ENCODE assay signal across 7 cellular contexts in the genomic region with DNA sequence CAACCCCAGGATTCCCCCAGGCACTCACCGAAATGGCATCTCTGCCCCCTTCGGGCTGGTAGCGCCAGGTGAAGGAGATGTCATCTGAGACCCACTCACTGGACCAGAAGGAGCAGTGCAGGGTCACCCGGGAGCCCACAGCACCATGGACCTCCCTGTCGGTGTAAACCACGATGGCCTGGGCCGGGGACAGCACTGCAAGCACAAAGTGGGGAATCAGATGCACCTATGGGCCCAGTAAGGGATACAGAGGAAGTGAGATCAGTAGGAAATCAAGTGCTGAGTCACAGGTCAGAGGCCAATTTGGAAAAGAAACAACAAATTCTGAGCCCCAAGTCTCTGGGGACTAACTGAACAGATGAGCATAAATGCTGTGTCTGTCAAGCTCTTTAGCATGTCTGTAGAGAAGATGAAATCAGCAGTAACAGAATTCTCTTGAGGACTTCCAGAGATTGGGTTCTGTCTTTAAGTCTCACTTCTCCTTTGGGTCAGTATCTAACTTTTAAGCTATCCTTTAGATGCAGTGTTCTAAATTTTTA. TPM values are rescaled to one million over a fixed set of nuclear protein-coding genes. Genes with fewer than 3 reads are reported as not detected.
DNase-seq lines count a peak whose midpoint lies in the region; FAIRE-seq and TF ChIP-seq lines count a peak whose summit lies in the region.

No MANE protein-coding gene starts in this region.

- no peaks in the 10 kb centered on the region for H3K9me3 ChIP-seq in kidney (ENCODE audit: control insufficient read depth in 1 of 2, low read length in 2 of 2)

- peaks cover 0 to 5% of the 10 kb centered on the region in 2 donors for H3K4me1 ChIP-seq in kidney (ENCODE audit: control insufficient read depth in 1 of 2, insufficient read depth in 1 of 2, low read depth in 1 of 2, low read length in 2 of 2)

- TF ChIP-seq CTCF in kidney (IDR thresholded peaks at IDR 0.05; ENCODE audit: borderline replicate concordance, extremely low read depth, insufficient read depth) = no peak

- DNase-seq in GM12891 (ENCODE audit: insufficient read length, low spot score) (no peak), NCI-H69 (lab: John Stamatoyannopoulos, UW) (peak; percentile 76), pons (ENCODE audit: low spot score) (peak; percentile 20), NCI-H2196 (lab: John Stamatoyannopoulos, UW; ENCODE audit: unreplicated experiment) (no peak), kidney (no peak), COR-L47 (lab: John Stamatoyannopoulos, UW) (no peak)

- FAIRE-seq in GM12891 (lab: Jason Lieb, UNC) (no peak), kidney (lab: Jason Lieb, UNC) (no peak)

- H3K36me3 ChIP-seq in kidney (ENCODE audit: control insufficient read depth in 1 of 2, insufficient read depth in 2 of 2, low read length in 2 of 2) = no peaks in the 10 kb centered on the region

- H3K27ac ChIP-seq in cingulate gyrus (ENCODE audit: low read depth, low read length) = peak overlapping the region; percentile 47
- no peak overlapping the region for H3K27ac ChIP-seq in kidney (ENCODE audit: low read depth in 2 of 2, low read length in 2 of 2)

- H3K9ac ChIP-seq in kidney (ENCODE audit: low read length in 2 of 2) = no peak overlapping the region

- H3K4me3 ChIP-seq in kidney (ENCODE audit: low read length in 2 of 2) = no peak overlapping the region

- intact Hi-C loops in kidney (cut with DNase I) = no loop called here

- no peak for TF ChIP-seq POLR2A in GM12891 (IDR thresholded peaks at IDR 0.05; ENCODE audit: low read depth, low read length)

TF ChIP-seq in GM12891, 5 proteins besides CTCF, POLR2A, EP300 and RAD21:
- TF ChIP-seq TAF1 (IDR thresholded peaks at IDR 0.05; ENCODE audit: low read depth, low read length) = no peak
- no peak for TF ChIP-seq POLR2AphosphoS5 (IDR thresholded peaks at IDR 0.05; ENCODE audit: low read depth, low read length)
- no peak for TF ChIP-seq POU2F2 (IDR thresholded peaks at IDR 0.05; ENCODE audit: low read depth, low read length)
- no peak for TF ChIP-seq PAX5 (IDR thresholded peaks at IDR 0.05; ENCODE audit: insufficient read depth, low read length, severe bottlenecking)
- TF ChIP-seq SPI1 (IDR thresholded peaks at IDR 0.05; ENCODE audit: low read depth, low read length) = peak; percentile 76
TF ChIP-seq in GM12891: peak in this region for 1.

RNA-seq across cellular contexts. Expression of a gene that starts 2.5 kb away (rescaled TPM):
- polyA plus RNA-seq in GM12891 (2012; ENCODE audit: low read depth, missing spikeins) = 1.9 TPM
- 4.1 TPM for total RNA-seq in kidney
- polyA plus RNA-seq in kidney (ENCODE audit: insufficient read depth, low read depth, low replicate concordance) = 3.0 TPM

RNA-seq across cellular contexts. Expression of a gene that starts 6.9 kb away (rescaled TPM):
- polyA plus RNA-seq in GM12891 (2012; ENCODE audit: low read depth, missing spikeins) = 164 TPM
- total RNA-seq in kidney = 209 TPM
- polyA plus RNA-seq in kidney (ENCODE audit: insufficient read depth, low read depth, low replicate concordance) = 390 TPM

RNA-seq across cellular contexts. Expression of a gene that starts 48.8 kb away (rescaled TPM):
- 3.1 TPM for polyA plus RNA-seq in GM12891 (2012; ENCODE audit: low read depth, missing spikeins)
- total RNA-seq in kidney = 1.3 TPM
- polyA plus RNA-seq in kidney (ENCODE audit: insufficient read depth, low read depth, low replicate concordance) = 1.2 TPM

Comparison
In these comparisons a context has a peak if more than half of its experiments do, and no peak if none do; other contexts are left out.
1. DNase-seq: peak in NCI-H69 (single experiment) and pons (single experiment); none in GM12891 (single experiment), NCI-H2196 (single experiment), kidney (single experiment) and COR-L47 (single experiment).